In the genomic region with DNA sequence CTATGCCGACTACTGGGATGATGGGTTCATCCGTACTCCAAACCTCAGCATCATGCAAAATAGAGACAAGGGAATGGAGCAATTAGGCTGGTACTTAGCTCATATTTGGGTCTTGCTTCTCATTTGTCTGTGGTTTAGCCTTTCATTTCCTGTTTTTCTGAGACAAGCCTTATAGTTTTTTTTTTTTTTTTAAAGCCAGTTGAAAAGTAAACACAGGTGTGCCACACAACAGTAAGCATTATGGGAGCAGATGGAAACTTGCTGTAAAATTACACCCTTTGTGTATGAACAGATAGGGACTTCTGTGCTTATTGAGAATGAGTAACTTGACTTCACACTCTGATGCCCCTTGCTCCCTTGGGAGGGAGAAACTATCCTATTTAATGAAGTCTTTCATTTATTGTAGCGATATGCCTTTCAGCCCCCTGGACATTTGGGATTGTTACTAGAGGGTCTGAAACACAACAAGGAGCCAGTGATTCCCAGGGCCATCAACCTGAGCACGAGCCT, we compare ENCODE assay signal across 8 cellular contexts. TPM values are rescaled to one million over a fixed set of nuclear protein-coding genes. Genes with fewer than 3 reads are reported as not detected.
DNase-seq lines count a peak whose midpoint lies in the region; ATAC-seq lines count a peak whose summit lies in the region.

No MANE protein-coding gene starts in this region.

- H3K27ac ChIP-seq in aorta (ENCODE audit: low read depth in 1 of 2, low read length in 2 of 2): no peak overlapping the region

- peak; percentile 60 for ATAC-seq in GM19372 (IDR thresholded peaks at IDR 0.05; ENCODE audit: low read depth, unreplicated experiment)
- peak; percentile 76 for ATAC-seq in HG03108 (IDR thresholded peaks at IDR 0.05; ENCODE audit: unreplicated experiment)
- ATAC-seq in stimulated activated naive B cell treated with anti-CD40 and anti-IgM and Interleukin-4, amounts not matched to agents 10 μg/mL and 1 μg/mL and 100 μg/mL, for 72 hours (replicated peaks): peak; percentile 68 to 69
- no peak for ATAC-seq in left lobe of liver
- no peak for ATAC-seq in activated T-helper 17 cell treated with anti-CD3 and anti-CD28 coated beads, Interleukin-2, amount 50 U/mL, for 72 hours (replicated peaks)
- no peak for ATAC-seq in aorta (ENCODE audit: low FRiP score)

- H3K4me1 Mint-ChIP-seq in stimulated activated naive B cell treated with anti-CD40 and anti-IgM and Interleukin-4, amounts not matched to agents 10 μg/mL and 1 μg/mL and 100 μg/mL, for 72 hours: peaks cover 12 to 33% of the 10 kb centered on the region in 2 donors
- peaks cover 5% of the 10 kb centered on the region for H3K4me1 Mint-ChIP-seq in activated T-helper 17 cell treated with anti-CD3 and anti-CD28 coated beads, Interleukin-2, amount 50 U/mL, for 72 hours

- peaks cover 0 to 6% of the 10 kb centered on the region in 2 donors for H3K27me3 Mint-ChIP-seq in stimulated activated naive B cell treated with anti-CD40 and anti-IgM and Interleukin-4, amounts not matched to agents 10 μg/mL and 1 μg/mL and 100 μg/mL, for 72 hours
- H3K27me3 Mint-ChIP-seq in activated T-helper 17 cell treated with anti-CD3 and anti-CD28 coated beads, Interleukin-2, amount 50 U/mL, for 72 hours: no peaks in the 10 kb centered on the region

- peaks cover 0 to 2% of the 10 kb centered on the region in 2 donors for H3K27me3 ChIP-seq in aorta (ENCODE audit: control insufficient read depth in 1 of 2, insufficient read depth in 2 of 2, low read length in 1 of 2)

- intact Hi-C loops in aorta (cut with DNase I): no loop called here

- peaks cover 0 to 1% of the 10 kb centered on the region in 2 donors for H3K9me3 Mint-ChIP-seq in stimulated activated naive B cell treated with anti-CD40 and anti-IgM and Interleukin-4, amounts not matched to agents 10 μg/mL and 1 μg/mL and 100 μg/mL, for 72 hours
- H3K9me3 Mint-ChIP-seq in activated T-helper 17 cell treated with anti-CD3 and anti-CD28 coated beads, Interleukin-2, amount 50 U/mL, for 72 hours: no peaks in the 10 kb centered on the region

- DNase-seq in NCI-H2196 treated with DMSO at 0.1 percent for 48 hours (lab: John Stamatoyannopoulos, UW; ENCODE audit: unreplicated experiment) (peak; percentile 45), left lobe of liver (ENCODE audit: low spot score) (no peak), HPDE6-E6E7 (ENCODE audit: extremely low spot score) (no peak), aorta (no peak)
- DNase-seq in stimulated activated naive B cell treated with anti-CD40 and anti-IgM and Interleukin-4, amounts not matched to agents 10 μg/mL and 1 μg/mL and 100 μg/mL, for 72 hours: no peak

- H3K27ac Mint-ChIP-seq in stimulated activated naive B cell treated with anti-CD40 and anti-IgM and Interleukin-4, amounts not matched to agents 10 μg/mL and 1 μg/mL and 100 μg/mL, for 72 hours: no peak overlapping the region
- no peak overlapping the region for H3K27ac Mint-ChIP-seq in activated T-helper 17 cell treated with anti-CD3 and anti-CD28 coated beads, Interleukin-2, amount 50 U/mL, for 72 hours

- H3K4me1 ChIP-seq in aorta (ENCODE audit: control insufficient read depth in 1 of 2, insufficient read depth in 2 of 2, low read length in 2 of 2): peaks cover 0 to 3% of the 10 kb centered on the region in 2 donors

- peaks cover 1% of the 10 kb centered on the region for H3K9me3 ChIP-seq in aorta (ENCODE audit: control insufficient read depth, low read length)

- H3K36me3 Mint-ChIP-seq in stimulated activated naive B cell treated with anti-CD40 and anti-IgM and Interleukin-4, amounts not matched to agents 10 μg/mL and 1 μg/mL and 100 μg/mL, for 72 hours: no peaks in the 10 kb centered on the region
- H3K36me3 Mint-ChIP-seq in activated T-helper 17 cell treated with anti-CD3 and anti-CD28 coated beads, Interleukin-2, amount 50 U/mL, for 72 hours (ENCODE audit: low read depth): no peaks in the 10 kb centered on the region

- H3K4me3 Mint-ChIP-seq in stimulated activated naive B cell treated with anti-CD40 and anti-IgM and Interleukin-4, amounts not matched to agents 10 μg/mL and 1 μg/mL and 100 μg/mL, for 72 hours: no peak overlapping the region
- H3K4me3 Mint-ChIP-seq in activated T-helper 17 cell treated with anti-CD3 and anti-CD28 coated beads, Interleukin-2, amount 50 U/mL, for 72 hours: no peak overlapping the region

- WGBS in aorta, 2 donors: 93 to 94% methylated on average over 4 of the region's 4 CpGs

- no peaks in the 10 kb centered on the region for H3K36me3 ChIP-seq in aorta (ENCODE audit: control insufficient read depth in 1 of 2, insufficient read depth in 2 of 2, low read length in 1 of 2)

- no peak overlapping the region for H3K4me3 ChIP-seq in aorta (ENCODE audit: low read length in 2 of 2)

RNA-seq across cellular contexts. Expression of gene RASSF6, which starts 13.7 kb away (rescaled TPM):
- 0.23 TPM for total RNA-seq in left lobe of liver
- total RNA-seq in activated T-helper 17 cell treated with anti-CD3 and anti-CD28 coated beads, Interleukin-2, amount 50 U/mL, for 72 hours: under 1 TPM in 1 of 2 donors, not detected in 1; 0.09 TPM
- not detected for total RNA-seq in aorta
- 1 to 10 TPM in 1 of 2 donors, not detected in 1; 3.0 TPM for polyA plus RNA-seq in aorta

Comparison
In these comparisons a context has a peak if more than half of its experiments do, and no peak if none do; other contexts are left out.
1. ATAC-seq: peak in GM19372 (single experiment), HG03108 (single experiment) and stimulated activated naive B cell treated with anti-CD40 and anti-IgM and Interleukin-4, amounts not matched to agents 10 μg/mL and 1 μg/mL and 100 μg/mL, for 72 hours (2 of 2); none in left lobe of liver (single experiment), activated T-helper 17 cell treated with anti-CD3 and anti-CD28 coated beads, Interleukin-2, amount 50 U/mL, for 72 hours (single experiment) and aorta (single experiment).